In genomic region chr18:79416022-79416676, GRCh38 we compare ENCODE assay signal across 18 cellular contexts.
"Had no signal": no experiment of that assay in that cellular context is flagged by ENCODE, and none has a peak within 500 bp of the region (broad histone marks: within the 10 kb centered on the region; RNA-seq: fewer than 3 reads in every experiment).

No MANE protein-coding gene starts in this region.

- H3K36me3 ChIP-seq: breast epithelium, transverse colon, uterus had no signal

- H3K27me3 ChIP-seq: breast epithelium, esophagus squamous epithelium, transverse colon, uterus had no signal

- DNase-seq: activated CD4-positive, alpha-beta T cell treated with anti-CD3 and anti-CD28 coated beads for 1 hour; activated CD4-positive, alpha-beta T cell treated with anti-CD3 and anti-CD28 coated beads, Interleukin-2, amount 50 U/mL, for 4 hours; activated CD8-positive, alpha-beta memory T cell treated with anti-CD3 and anti-CD28 coated beads, Interleukin-2, amount 10 ng/mL, durations not matched to agents 7 days and 5 days; activated naive CD4-positive, alpha-beta T cell treated with anti-CD3 and anti-CD28 coated beads, Interleukin-2, amount 10 ng/mL, durations not matched to agents 7 days and 5 days; cerebellar nuclear complex; cortex of kidney; esophagus squamous epithelium; immature natural killer cell; nucleus accumbens; stimulated activated CD4-positive, alpha-beta T cell treated with anti-CD3 and anti-CD28 coated beads, Interleukin-12 subunit alpha, Interleukin-12 subunit beta, amount 100 ng/mL, for 4 hours; stimulated activated CD4-positive, alpha-beta T cell treated with anti-CD3 and anti-CD28 coated beads, Interleukin-1b, Interleukin-23, amount 100 ng/mL, for 48 hours; SW 1271; transverse colon; uterus; WERI-Rb-1 had no signal

- H3K9me3 ChIP-seq: breast epithelium, esophagus squamous epithelium, transverse colon, uterus had no signal

- ATAC-seq: activated CD8-positive, alpha-beta memory T cell treated with anti-CD3 and anti-CD28 coated beads, Interleukin-2, amount 10 ng/mL, durations not matched to agents 7 days and 5 days; natural killer cell treated with Interleukin-12 subunit alpha and Interleukin-12 subunit beta and Interleukin-15 and Interleukin-18, amount 100 ng/mL, for 72 hours had no signal

- H3K27ac ChIP-seq: breast epithelium, esophagus squamous epithelium, transverse colon, uterus, WERI-Rb-1 had no signal

- H3K4me1 ChIP-seq: breast epithelium, uterus had no signal

- H3K4me3 ChIP-seq: breast epithelium, esophagus squamous epithelium, lung, transverse colon, uterus had no signal
